Comparison of ENCODE assay signal across 8 cellular contexts in genomic region chr6:35453236-35453635, GRCh38. TPM values are rescaled to one million over a fixed set of nuclear protein-coding genes. Genes with fewer than 3 reads are reported as not detected.
DNase-seq lines count a peak whose midpoint lies in the region; ATAC-seq, FAIRE-seq and TF ChIP-seq lines count a peak whose summit lies in the region.

No MANE protein-coding gene starts in this region.

- H3K27me3 ChIP-seq in HepG2 (ENCODE audit: control insufficient read depth in 1 of 2, insufficient read depth in 2 of 2, low read length in 2 of 2) (peaks cover 2 to 22% of the 10 kb centered on the region in 2 experiments; a peak in 2 of 5 replicates), right lobe of liver (no peaks in the 10 kb centered on the region), uterus (no peaks in the 10 kb centered on the region)

- peaks cover 14% of the 10 kb centered on the region for H3K36me3 Mint-ChIP-seq in activated naive CD8-positive, alpha-beta T cell treated with anti-CD3 and anti-CD28 coated beads, Interleukin-2, amount 10 ng/mL, durations not matched to agents 7 days and 5 days
- H3K36me3 Mint-ChIP-seq in memory B cell: peaks cover 8% of the 10 kb centered on the region

- TF ChIP-seq CTCF in HepG2 (CRISPR knock-in tag; IDR thresholded peaks at IDR 0.05) (no peak), right lobe of liver (IDR thresholded peaks at IDR 0.05) (no peak), uterus (IDR thresholded peaks at IDR 0.05) (no peak)

- POLR2A ChIA-PET in HepG2 (lab: Yijun Ruan, JAX): interaction anchor here (1.2 to 1.7 kb wide), 2 partner anchors 15 to 19 kb away, joined by 3 to 15 read pairs; partner anchors contain the start of gene RPL10A
- POLR2A ChIA-PET in activated naive CD8-positive, alpha-beta T cell treated with anti-CD3 and anti-CD28 coated beads, Interleukin-2, amount 10 ng/mL, durations not matched to agents 7 days and 5 days (lab: Charles Lee): interaction anchor here (1.0 to 2.1 kb wide), 2 partner anchors 104 to 155 kb away, joined by 3 to 5 read pairs; partner anchors contain the start of gene DEF6

- BruUV-seq in HepG2 (replicated peaks; lab: Mats Ljungman, UMichigan): TSS peak; percentile 68

- H3K27ac ChIP-seq in HepG2 (ENCODE audit: extremely low read length, insufficient read depth, low read length) (no peak overlapping the region), right lobe of liver (no peak overlapping the region), uterus (peak overlapping the region; percentile 79 to 82)

- 42% methylated on average over 3 of the region's 3 CpGs for WGBS in HepG2 (ENCODE audit: low lambda C conversion rate)
- WGBS in right lobe of liver (ENCODE audit: insufficient coverage, low coverage, low lambda C conversion rate, missing lambda C conversion rate): 32% methylated on average over 3 of the region's 3 CpGs

- intact Hi-C loops in HepG2 (cut with micrococcal nuclease; ENCODE audit: unreplicated experiment): no loop called here
- intact Hi-C loops in right lobe of liver (cut with DNase I): loop anchor here in 1 of 2 donors (5.0 kb wide), 1 partner anchor 111 kb away; the partner anchor contains the start of gene PPARD
- intact Hi-C loops in uterus (cut with DNase I; ENCODE audit: low total_unique reads): no loop called here

- H3K4me2 ChIP-seq in HepG2 (ENCODE audit: low read depth, low read length): peak overlapping the region; percentile 95

- TF ChIP-seq POLR2A in HepG2 (IDR thresholded peaks at IDR 0.05; ENCODE audit: insufficient read depth in 1 of 2, low read depth in 2 of 2, low read length in 2 of 2): no peak
- TF ChIP-seq POLR2A in right lobe of liver (IDR thresholded peaks at IDR 0.05): no peak
- TF ChIP-seq POLR2A in uterus (IDR thresholded peaks at IDR 0.05): no peak

- no peaks in the 10 kb centered on the region for H3K79me2 ChIP-seq in HepG2 (ENCODE audit: insufficient read depth, low read length)

- peaks cover 8 to 16% of the 10 kb centered on the region in 2 experiments; a peak in 4 of 5 replicates for H3K36me3 ChIP-seq in HepG2 (replicated peaks in 1 of 2; ENCODE audit: control insufficient read depth in 1 of 2, insufficient read depth in 2 of 2, low read length in 2 of 2)
- H3K36me3 ChIP-seq in right lobe of liver: no peaks in the 10 kb centered on the region
- H3K36me3 ChIP-seq in uterus: no peaks in the 10 kb centered on the region

- DNase-seq in HepG2 (ENCODE audit: low spot score) (no peak), right lobe of liver (no peak), memory B cell (ENCODE audit: low spot score in 2 of 2) (no peak), uterus (no peak), superior temporal gyrus (ENCODE audit: extremely low spot score) (no peak)
- no peak for DNase-seq in activated naive CD8-positive, alpha-beta T cell treated with anti-CD3 and anti-CD28 coated beads, Interleukin-2, amount 10 ng/mL, durations not matched to agents 7 days and 5 days

- peaks cover 45% of the 10 kb centered on the region for H3K4me1 Mint-ChIP-seq in activated naive CD8-positive, alpha-beta T cell treated with anti-CD3 and anti-CD28 coated beads, Interleukin-2, amount 10 ng/mL, durations not matched to agents 7 days and 5 days
- peaks cover 25% of the 10 kb centered on the region for H3K4me1 Mint-ChIP-seq in memory B cell

- no peak for TF ChIP-seq RAD21 in HepG2 (CRISPR knock-in tag; IDR thresholded peaks at IDR 0.05)

- no peak for FAIRE-seq in HepG2 (lab: Jason Lieb, UNC)

- no peak for ATAC-seq in HepG2
- ATAC-seq in right lobe of liver: no peak
- no peak for ATAC-seq in activated naive CD8-positive, alpha-beta T cell treated with anti-CD3 and anti-CD28 coated beads, Interleukin-2, amount 10 ng/mL, durations not matched to agents 7 days and 5 days (ENCODE audit: low read depth)
- no peak for ATAC-seq in memory B cell (ENCODE audit: low read depth)
- ATAC-seq in GM18867 (IDR thresholded peaks at IDR 0.05; ENCODE audit: unreplicated experiment): no peak
- ATAC-seq in HG03196 (IDR thresholded peaks at IDR 0.05; ENCODE audit: unreplicated experiment): no peak

- peaks cover 4% of the 10 kb centered on the region for H3K27me3 Mint-ChIP-seq in activated naive CD8-positive, alpha-beta T cell treated with anti-CD3 and anti-CD28 coated beads, Interleukin-2, amount 10 ng/mL, durations not matched to agents 7 days and 5 days
- no peaks in the 10 kb centered on the region for H3K27me3 Mint-ChIP-seq in memory B cell

- peak overlapping the region; percentile 60; the same call in 1 of the 2 replicates for H3K9ac ChIP-seq in HepG2 (ENCODE audit: insufficient read depth, low read depth, low read length)

- H3K9me3 Mint-ChIP-seq in activated naive CD8-positive, alpha-beta T cell treated with anti-CD3 and anti-CD28 coated beads, Interleukin-2, amount 10 ng/mL, durations not matched to agents 7 days and 5 days: no peaks in the 10 kb centered on the region
- no peaks in the 10 kb centered on the region for H3K9me3 Mint-ChIP-seq in memory B cell

- H2AFZ ChIP-seq in HepG2 (ENCODE audit: low read length): peak overlapping the region; percentile 18

- CTCF ChIA-PET in HepG2 (lab: Yijun Ruan, JAX; ENCODE audit: low intra/inter-chr PET ratio, low total read pairs): interaction anchor here (5.1 kb wide), 1 partner anchor 112 kb away, joined by 87 read pairs; the partner anchor contains the start of gene PPARD

- in situ Hi-C loops in HepG2 (cut with HindIII; ENCODE audit: extremely low pct_ligation_motif_present, low pct_unique_long_range_greater_than_20kb): loop anchor here (5.0 kb wide), 1 partner anchor 111 kb away; the partner anchor contains the start of gene PPARD

- H3K4me1 ChIP-seq in HepG2 (ENCODE audit: insufficient read depth, low read length) (peaks cover 49% of the 10 kb centered on the region), right lobe of liver (peaks cover 0 to 21% (median 0%) of the 10 kb centered on the region in 4 donors), uterus (no peaks in the 10 kb centered on the region)

- peak overlapping the region; percentile 70 for H3K4me3 Mint-ChIP-seq in activated naive CD8-positive, alpha-beta T cell treated with anti-CD3 and anti-CD28 coated beads, Interleukin-2, amount 10 ng/mL, durations not matched to agents 7 days and 5 days
- peak overlapping the region; percentile 74 for H3K4me3 Mint-ChIP-seq in memory B cell

- H3K27ac Mint-ChIP-seq in activated naive CD8-positive, alpha-beta T cell treated with anti-CD3 and anti-CD28 coated beads, Interleukin-2, amount 10 ng/mL, durations not matched to agents 7 days and 5 days: no peak overlapping the region
- no peak overlapping the region for H3K27ac Mint-ChIP-seq in memory B cell

- H3K4me3 ChIP-seq in HepG2 (replicated peaks in 1 of 3; ENCODE audit: insufficient read depth in 1 of 3, low read depth in 2 of 3, low read length in 3 of 3) (peak overlapping the region in 2 of 3 experiments; percentile 56 to 77; a peak in 4 of 6 replicates), right lobe of liver (peak overlapping the region in 1 of 3 donors; percentile 88), uterus (peak overlapping the region in 1 of 2 donors; percentile 61)

- H3K9me3 ChIP-seq in HepG2 (ENCODE audit: low read length) (no peaks in the 10 kb centered on the region), right lobe of liver (no peaks in the 10 kb centered on the region), uterus (no peaks in the 10 kb centered on the region)

- TF ChIP-seq EP300 in HepG2 (IDR thresholded peaks at IDR 0.05; ENCODE audit: low read depth in 2 of 2, low read length in 2 of 2): no peak
- TF ChIP-seq EP300 in HepG2 (CRISPR knock-in tag; IDR thresholded peaks at IDR 0.05; ENCODE audit: borderline replicate concordance): no peak

- H4K20me1 ChIP-seq in HepG2 (ENCODE audit: insufficient read depth, low read length): no peaks in the 10 kb centered on the region

RNA-seq across cellular contexts. Expression of gene FANCE, which starts 1.1 kb away (rescaled TPM):
- 9.7 and 11.2 TPM in 2 replicates for total RNA-seq in HepG2 (2016; rRNA removed; fragmentation: Illumina TruSeq; extraction: Trizol)
- total RNA-seq in HepG2 (2016; cell fraction: cytosol; rRNA removed; fragmentation: Illumina TruSeq; extraction: Trizol; ENCODE audit: low read depth): 1.9 and 2.5 TPM in 2 replicates
- total RNA-seq in HepG2 (2016; cell fraction: insoluble cytoplasmic fraction; rRNA removed; fragmentation: Illumina TruSeq; extraction: Trizol): 9.2 and 10.0 TPM in 2 replicates
- 6.3 and 6.7 TPM in 2 replicates for total RNA-seq in HepG2 (2016; cell fraction: membrane; rRNA removed; fragmentation: Illumina TruSeq; extraction: Trizol)
- 4.8 and 7.1 TPM in 2 replicates for total RNA-seq in HepG2 (2016; cell fraction: nucleus; rRNA removed; fragmentation: Illumina TruSeq; extraction: Trizol)
- polyA plus RNA-seq in HepG2 (2011; rRNA removed): 7.1 and 7.9 TPM in 2 replicates
- polyA plus RNA-seq in HepG2 (2011; cell fraction: cytosol; rRNA removed): 6.3 and 6.8 TPM in 2 replicates
- 6.9 and 8.4 TPM in 2 replicates for polyA plus RNA-seq in HepG2 (2011; cell fraction: nucleus; rRNA removed)
- 4.1 and 4.3 TPM in 2 replicates for polyA plus RNA-seq in HepG2 (2012)
- 1.5 and 1.6 TPM in 2 replicates for polyA plus RNA-seq in HepG2 (2016; cell fraction: cytosol; fragmentation: Illumina TruSeq; extraction: Trizol; ENCODE audit: low read depth)
- polyA plus RNA-seq in HepG2 (2016; cell fraction: insoluble cytoplasmic fraction; fragmentation: Illumina TruSeq; extraction: Trizol; ENCODE audit: low read depth): 7.5 and 8.6 TPM in 2 replicates
- 3.0 and 4.3 TPM in 2 replicates for polyA plus RNA-seq in HepG2 (2016; cell fraction: membrane; fragmentation: Illumina TruSeq; extraction: Trizol; ENCODE audit: low read depth)
- polyA plus RNA-seq in HepG2 (2016; cell fraction: nucleus; fragmentation: Illumina TruSeq; extraction: Trizol; ENCODE audit: insufficient read depth, low read depth): 13.2 and 13.8 TPM in 2 replicates
- polyA minus RNA-seq in HepG2 (2011; rRNA and poly(A)+ RNA removed; ENCODE audit: low replicate concordance): 14.3 and 23.1 TPM in 2 replicates
- polyA minus RNA-seq in HepG2 (2011; cell fraction: cytosol; rRNA and poly(A)+ RNA removed): 5.5 TPM in 2 replicates
- 1.8 and 2.4 TPM in 2 replicates for polyA minus RNA-seq in HepG2 (2011; cell fraction: nucleus; rRNA and poly(A)+ RNA removed)
- total RNA-seq in right lobe of liver: 1 to 10 TPM in 3 of 6 experiments, under 1 TPM in 3; 0.44 to 1.7 (median 0.95) TPM
- 10 to 100 TPM; 14.9 to 15.9 TPM for total RNA-seq in activated naive CD8-positive, alpha-beta T cell treated with anti-CD3 and anti-CD28 coated beads, Interleukin-2, amount 10 ng/mL, durations not matched to agents 7 days and 5 days
- total RNA-seq in uterus: 10 to 100 TPM in 3 of 4 donors, 1 to 10 TPM in 1; 9.6 to 19.1 (median 11.4) TPM

RNA-seq across cellular contexts. Expression of gene RPL10A, which starts 15.0 kb away (rescaled TPM):
- total RNA-seq in HepG2 (2016; rRNA removed; fragmentation: Illumina TruSeq; extraction: Trizol) (1,854 and 2,285 TPM in 2 replicates), right lobe of liver (100 to 1,000 TPM; 366 to 446 (median 412) TPM), uterus (1,000 to 10,000 TPM; 1,557 to 4,762 (median 2,904) TPM)
- 2,437 and 2,775 TPM in 2 replicates for total RNA-seq in HepG2 (2016; cell fraction: cytosol; rRNA removed; fragmentation: Illumina TruSeq; extraction: Trizol; ENCODE audit: low read depth)
- total RNA-seq in HepG2 (2016; cell fraction: insoluble cytoplasmic fraction; rRNA removed; fragmentation: Illumina TruSeq; extraction: Trizol): 1,859 and 2,386 TPM in 2 replicates
- 4,119 and 4,316 TPM in 2 replicates for total RNA-seq in HepG2 (2016; cell fraction: membrane; rRNA removed; fragmentation: Illumina TruSeq; extraction: Trizol)
- 734 and 771 TPM in 2 replicates for total RNA-seq in HepG2 (2016; cell fraction: nucleus; rRNA removed; fragmentation: Illumina TruSeq; extraction: Trizol)
- 2,253 and 2,726 TPM in 2 replicates for polyA plus RNA-seq in HepG2 (2011; rRNA removed)
- polyA plus RNA-seq in HepG2 (2011; cell fraction: cytosol; rRNA removed): 2,315 and 3,589 TPM in 2 replicates
- 1,402 and 1,561 TPM in 2 replicates for polyA plus RNA-seq in HepG2 (2011; cell fraction: nucleus; rRNA removed)
- polyA plus RNA-seq in HepG2 (2012): 2,161 and 2,246 TPM in 2 replicates
- 3,096 and 3,343 TPM in 2 replicates for polyA plus RNA-seq in HepG2 (2016; cell fraction: cytosol; fragmentation: Illumina TruSeq; extraction: Trizol; ENCODE audit: low read depth)
- 2,345 and 2,428 TPM in 2 replicates for polyA plus RNA-seq in HepG2 (2016; cell fraction: insoluble cytoplasmic fraction; fragmentation: Illumina TruSeq; extraction: Trizol; ENCODE audit: low read depth)
- 4,116 and 4,234 TPM in 2 replicates for polyA plus RNA-seq in HepG2 (2016; cell fraction: membrane; fragmentation: Illumina TruSeq; extraction: Trizol; ENCODE audit: low read depth)
- polyA plus RNA-seq in HepG2 (2016; cell fraction: nucleus; fragmentation: Illumina TruSeq; extraction: Trizol; ENCODE audit: insufficient read depth, low read depth): 1,389 and 1,424 TPM in 2 replicates
- 921 and 1,139 TPM in 2 replicates for polyA minus RNA-seq in HepG2 (2011; rRNA and poly(A)+ RNA removed; ENCODE audit: low replicate concordance)
- 630 and 657 TPM in 2 replicates for polyA minus RNA-seq in HepG2 (2011; cell fraction: cytosol; rRNA and poly(A)+ RNA removed)
- 275 and 369 TPM in 2 replicates for polyA minus RNA-seq in HepG2 (2011; cell fraction: nucleus; rRNA and poly(A)+ RNA removed)
- total RNA-seq in activated naive CD8-positive, alpha-beta T cell treated with anti-CD3 and anti-CD28 coated beads, Interleukin-2, amount 10 ng/mL, durations not matched to agents 7 days and 5 days: 1,000 to 10,000 TPM; 1,373 to 1,398 TPM

RNA-seq across cellular contexts. Expression of gene TEAD3, which starts 43.6 kb away (rescaled TPM):
- total RNA-seq in HepG2 (2016; rRNA removed; fragmentation: Illumina TruSeq; extraction: Trizol) (14.4 and 15.1 TPM in 2 replicates), right lobe of liver (1 to 10 TPM; 5.2 to 8.5 (median 6.9) TPM), uterus (100 to 1,000 TPM in 1 of 4 donors, 10 to 100 TPM in 3; 10.2 to 107 (median 17.2) TPM)
- 3.9 and 4.4 TPM in 2 replicates for total RNA-seq in HepG2 (2016; cell fraction: cytosol; rRNA removed; fragmentation: Illumina TruSeq; extraction: Trizol; ENCODE audit: low read depth)
- total RNA-seq in HepG2 (2016; cell fraction: insoluble cytoplasmic fraction; rRNA removed; fragmentation: Illumina TruSeq; extraction: Trizol): 12.5 and 14.5 TPM in 2 replicates
- total RNA-seq in HepG2 (2016; cell fraction: membrane; rRNA removed; fragmentation: Illumina TruSeq; extraction: Trizol): 14.0 and 14.5 TPM in 2 replicates
- 12.5 and 14.3 TPM in 2 replicates for total RNA-seq in HepG2 (2016; cell fraction: nucleus; rRNA removed; fragmentation: Illumina TruSeq; extraction: Trizol)
- polyA plus RNA-seq in HepG2 (2011; rRNA removed): 16.5 and 20.5 TPM in 2 replicates
- polyA plus RNA-seq in HepG2 (2011; cell fraction: cytosol; rRNA removed): 11.8 and 14.3 TPM in 2 replicates
- 41.6 and 45.4 TPM in 2 replicates for polyA plus RNA-seq in HepG2 (2011; cell fraction: nucleus; rRNA removed)
- polyA plus RNA-seq in HepG2 (2012): 19.1 and 24.4 TPM in 2 replicates
- polyA plus RNA-seq in HepG2 (2016; cell fraction: cytosol; fragmentation: Illumina TruSeq; extraction: Trizol; ENCODE audit: low read depth): 5.1 and 5.5 TPM in 2 replicates
- polyA plus RNA-seq in HepG2 (2016; cell fraction: insoluble cytoplasmic fraction; fragmentation: Illumina TruSeq; extraction: Trizol; ENCODE audit: low read depth): 22.1 and 28.5 TPM in 2 replicates
- polyA plus RNA-seq in HepG2 (2016; cell fraction: membrane; fragmentation: Illumina TruSeq; extraction: Trizol; ENCODE audit: low read depth): 12.7 and 14.9 TPM in 2 replicates
- polyA plus RNA-seq in HepG2 (2016; cell fraction: nucleus; fragmentation: Illumina TruSeq; extraction: Trizol; ENCODE audit: insufficient read depth, low read depth): 41.9 and 43.9 TPM in 2 replicates
- polyA minus RNA-seq in HepG2 (2011; rRNA and poly(A)+ RNA removed; ENCODE audit: low replicate concordance): 6.0 and 22.8 TPM in 2 replicates
- 7.7 and 8.2 TPM in 2 replicates for polyA minus RNA-seq in HepG2 (2011; cell fraction: cytosol; rRNA and poly(A)+ RNA removed)
- 7.9 and 8.6 TPM in 2 replicates for polyA minus RNA-seq in HepG2 (2011; cell fraction: nucleus; rRNA and poly(A)+ RNA removed)
- total RNA-seq in activated naive CD8-positive, alpha-beta T cell treated with anti-CD3 and anti-CD28 coated beads, Interleukin-2, amount 10 ng/mL, durations not matched to agents 7 days and 5 days: under 1 TPM; 0.19 to 0.43 TPM

RNA-seq across cellular contexts. Expression of gene TULP1, which starts 59.5 kb away (rescaled TPM):
- total RNA-seq in HepG2 (2016; rRNA removed; fragmentation: Illumina TruSeq; extraction: Trizol): not detected in 2 replicates
- 0.35 TPM in 1 of 2 replicates, not detected in the other for total RNA-seq in HepG2 (2016; cell fraction: cytosol; rRNA removed; fragmentation: Illumina TruSeq; extraction: Trizol; ENCODE audit: low read depth)
- not detected in 2 replicates for total RNA-seq in HepG2 (2016; cell fraction: insoluble cytoplasmic fraction; rRNA removed; fragmentation: Illumina TruSeq; extraction: Trizol)
- not detected in 2 replicates for total RNA-seq in HepG2 (2016; cell fraction: membrane; rRNA removed; fragmentation: Illumina TruSeq; extraction: Trizol)
- total RNA-seq in HepG2 (2016; cell fraction: nucleus; rRNA removed; fragmentation: Illumina TruSeq; extraction: Trizol): not detected in 2 replicates
- polyA plus RNA-seq in HepG2 (2011; rRNA removed): not detected in 2 replicates
- not detected in 2 replicates for polyA plus RNA-seq in HepG2 (2011; cell fraction: cytosol; rRNA removed)
- polyA plus RNA-seq in HepG2 (2011; cell fraction: nucleus; rRNA removed): not detected in 2 replicates
- not detected in 2 replicates for polyA plus RNA-seq in HepG2 (2012)
- polyA plus RNA-seq in HepG2 (2016; cell fraction: cytosol; fragmentation: Illumina TruSeq; extraction: Trizol; ENCODE audit: low read depth): not detected in 2 replicates
- not detected in 2 replicates for polyA plus RNA-seq in HepG2 (2016; cell fraction: insoluble cytoplasmic fraction; fragmentation: Illumina TruSeq; extraction: Trizol; ENCODE audit: low read depth)
- polyA plus RNA-seq in HepG2 (2016; cell fraction: membrane; fragmentation: Illumina TruSeq; extraction: Trizol; ENCODE audit: low read depth): not detected in 2 replicates
- not detected in 2 replicates for polyA plus RNA-seq in HepG2 (2016; cell fraction: nucleus; fragmentation: Illumina TruSeq; extraction: Trizol; ENCODE audit: insufficient read depth, low read depth)
- not detected in 2 replicates for polyA minus RNA-seq in HepG2 (2011; rRNA and poly(A)+ RNA removed; ENCODE audit: low replicate concordance)
- not detected in 2 replicates for polyA minus RNA-seq in HepG2 (2011; cell fraction: cytosol; rRNA and poly(A)+ RNA removed)
- not detected in 2 replicates for polyA minus RNA-seq in HepG2 (2011; cell fraction: nucleus; rRNA and poly(A)+ RNA removed)
- total RNA-seq in right lobe of liver: not detected
- not detected for total RNA-seq in activated naive CD8-positive, alpha-beta T cell treated with anti-CD3 and anti-CD28 coated beads, Interleukin-2, amount 10 ng/mL, durations not matched to agents 7 days and 5 days
- 1 to 10 TPM in 3 of 4 donors, not detected in 1; 1.6 to 3.2 (median 2.1) TPM for total RNA-seq in uterus

Comparison
In these comparisons a context has a peak if more than half of its experiments do, and no peak if none do; other contexts are left out.
1. H3K27ac ChIP-seq: peak in uterus (2 of 2); none in HepG2 (single experiment) and right lobe of liver (0 of 3).